Comparison of ENCODE assay signal across 8 cellular contexts in genomic region chr6:117481278-117481925, GRCh38. TPM values are rescaled to one million over a fixed set of nuclear protein-coding genes. Genes with fewer than 3 reads are reported as not detected.
DNase-seq lines count a peak whose midpoint lies in the region; ATAC-seq and TF ChIP-seq lines count a peak whose summit lies in the region.

No MANE protein-coding gene starts in this region.

- no peak overlapping the region for H3K4me2 ChIP-seq in OCI-LY7 (ENCODE audit: low read length)

- H3K36me3 ChIP-seq in left lung (no peaks in the 10 kb centered on the region), OCI-LY7 (ENCODE audit: insufficient read depth, low read length) (no peaks in the 10 kb centered on the region)

- H3K27ac Mint-ChIP-seq in activated T-cell treated with anti-CD3 and anti-CD28 coated beads, Interleukin-2, amount 50 U/mL, for 72 hours, result no peak overlapping the region
- no peak overlapping the region for H3K27ac Mint-ChIP-seq in stimulated activated naive CD8-positive, alpha-beta T cell treated with anti-CD3 and anti-CD28 coated beads, Interleukin-15, amount 100 ng/mL, for 72 hours

- H2AFZ ChIP-seq in OCI-LY7 (ENCODE audit: low read length), result no peak overlapping the region

- CTCF ChIA-PET in OCI-LY7 (lab: Charles Lee; ENCODE audit: unreplicated experiment), result no interaction called here

- H3K9me2 ChIP-seq in OCI-LY7 (ENCODE audit: insufficient read depth, low read length), result no peaks in the 10 kb centered on the region

- H4K20me1 ChIP-seq in OCI-LY7 (ENCODE audit: insufficient read depth, low read length), result no peaks in the 10 kb centered on the region

- TF ChIP-seq CTCF in left lung (IDR thresholded peaks at IDR 0.05), result no peak
- TF ChIP-seq CTCF in OCI-LY7 (conservative IDR thresholded peaks at IDR 0.05; ENCODE audit: low read length), result no peak

- no peaks in the 10 kb centered on the region for H3K9me3 Mint-ChIP-seq in activated T-cell treated with anti-CD3 and anti-CD28 coated beads, Interleukin-2, amount 50 U/mL, for 72 hours
- no peaks in the 10 kb centered on the region for H3K9me3 Mint-ChIP-seq in stimulated activated naive CD8-positive, alpha-beta T cell treated with anti-CD3 and anti-CD28 coated beads, Interleukin-15, amount 100 ng/mL, for 72 hours

- BruUV-seq in OCI-LY7 (replicated peaks; lab: Mats Ljungman, UMichigan), result no TSS peak

- POLR2A ChIA-PET in OCI-LY7 (lab: Charles Lee), result no interaction called here

- peaks cover 64% of the 10 kb centered on the region for H3K27me3 Mint-ChIP-seq in activated T-cell treated with anti-CD3 and anti-CD28 coated beads, Interleukin-2, amount 50 U/mL, for 72 hours (ENCODE audit: low read depth)
- peaks cover 58% of the 10 kb centered on the region for H3K27me3 Mint-ChIP-seq in stimulated activated naive CD8-positive, alpha-beta T cell treated with anti-CD3 and anti-CD28 coated beads, Interleukin-15, amount 100 ng/mL, for 72 hours

- H3K4me3 ChIP-seq in left lung, result peak overlapping the region in 1 of 2 donors; percentile 62
- H3K4me3 ChIP-seq in OCI-LY7 (ENCODE audit: low read depth, low read length, poor library complexity, severe bottlenecking), result no peak overlapping the region

- no peaks in the 10 kb centered on the region for H3K79me2 ChIP-seq in OCI-LY7 (ENCODE audit: insufficient read depth, low read depth, low read length)

- peak; percentile 27 for DNase-seq in DMS53 (lab: John Stamatoyannopoulos, UW)
- DNase-seq in DMS53 treated with DMSO at 0.1 percent for 48 hours (lab: John Stamatoyannopoulos, UW; ENCODE audit: unreplicated experiment), result no peak
- DNase-seq in activated T-cell treated with anti-CD3 and anti-CD28 coated beads, Interleukin-2, amount 50 U/mL, for 72 hours, result peak; percentile 11 to 32
- DNase-seq in left lung, result peak; percentile 42 to 72
- DNase-seq in stimulated activated naive CD8-positive, alpha-beta T cell treated with anti-CD3 and anti-CD28 coated beads, Interleukin-15, amount 100 ng/mL, for 72 hours, result peak in 1 of 2 donors; percentile 27
- DNase-seq in NAMALWA (ENCODE audit: low spot score), result no peak
- no peak for DNase-seq in OCI-LY7 (ENCODE audit: low spot score)
- no peak for DNase-seq in D341Med (ENCODE audit: low spot score)

- no peak for ATAC-seq in activated T-cell treated with anti-CD3 and anti-CD28 coated beads, Interleukin-2, amount 50 U/mL, for 72 hours (replicated peaks in 1 of 2)
- peak; percentile 5 for ATAC-seq in left lung
- no peak for ATAC-seq in stimulated activated naive CD8-positive, alpha-beta T cell treated with anti-CD3 and anti-CD28 coated beads, Interleukin-15, amount 100 ng/mL, for 72 hours

- H3K27ac ChIP-seq in left lung (no peak overlapping the region), OCI-LY7 (ENCODE audit: low read depth, low read length, poor library complexity, severe bottlenecking) (no peak overlapping the region)

- peaks cover 0 to 2% of the 10 kb centered on the region in 2 donors for H3K36me3 Mint-ChIP-seq in activated T-cell treated with anti-CD3 and anti-CD28 coated beads, Interleukin-2, amount 50 U/mL, for 72 hours (ENCODE audit: insufficient read depth in 2 of 2)

- peaks cover 0 to 42% of the 10 kb centered on the region in 2 donors for H3K4me1 ChIP-seq in left lung
- no peaks in the 10 kb centered on the region for H3K4me1 ChIP-seq in OCI-LY7 (ENCODE audit: insufficient read depth, low read length, poor library complexity, severe bottlenecking)

- intact Hi-C loops in left lung (cut with DNase I), result no loop called here
- intact Hi-C loops in OCI-LY7 (cut with micrococcal nuclease; ENCODE audit: unreplicated experiment), result no loop called here

- H3K9me3 ChIP-seq in left lung, result no peaks in the 10 kb centered on the region
- H3K9me3 ChIP-seq in OCI-LY7 (ENCODE audit: low read length), result no peaks in the 10 kb centered on the region

- peaks cover 0 to 47% of the 10 kb centered on the region in 2 donors for H3K27me3 ChIP-seq in left lung

- H3K4me1 Mint-ChIP-seq in activated T-cell treated with anti-CD3 and anti-CD28 coated beads, Interleukin-2, amount 50 U/mL, for 72 hours (ENCODE audit: low read depth), result peaks cover 22% of the 10 kb centered on the region
- peaks cover 18% of the 10 kb centered on the region for H3K4me1 Mint-ChIP-seq in stimulated activated naive CD8-positive, alpha-beta T cell treated with anti-CD3 and anti-CD28 coated beads, Interleukin-15, amount 100 ng/mL, for 72 hours

- H3K4me3 Mint-ChIP-seq in activated T-cell treated with anti-CD3 and anti-CD28 coated beads, Interleukin-2, amount 50 U/mL, for 72 hours, result peak overlapping the region; percentile 90 to 91
- H3K4me3 Mint-ChIP-seq in stimulated activated naive CD8-positive, alpha-beta T cell treated with anti-CD3 and anti-CD28 coated beads, Interleukin-15, amount 100 ng/mL, for 72 hours, result peak overlapping the region; percentile 84 to 85

RNA-seq across cellular contexts. Expression of gene DCBLD1, which starts 1.1 kb away (rescaled TPM):
- total RNA-seq in activated T-cell treated with anti-CD3 and anti-CD28 coated beads, Interleukin-2, amount 50 U/mL, for 72 hours, result 1 to 10 TPM; 2.9 to 3.4 TPM
- 10 to 100 TPM; 20.8 to 55.8 TPM for total RNA-seq in left lung
- not detected in 2 replicates for total RNA-seq in OCI-LY7 (2014; rRNA removed; shearing (Covaris generic))
- total RNA-seq in OCI-LY7 (2022), result 0.08 and 0.39 TPM in 2 replicates

RNA-seq across cellular contexts. Expression of gene ROS1, which starts 55.7 kb away (rescaled TPM):
- not detected for total RNA-seq in activated T-cell treated with anti-CD3 and anti-CD28 coated beads, Interleukin-2, amount 50 U/mL, for 72 hours
- total RNA-seq in left lung (100 to 1,000 TPM in 1 of 2 donors, 10 to 100 TPM in 1; 80.2 to 305 TPM), OCI-LY7 (2022) (not detected in 2 replicates)
- not detected in 2 replicates for total RNA-seq in OCI-LY7 (2014; rRNA removed; shearing (Covaris generic))

Comparison
In these comparisons a context has a peak if more than half of its experiments do, and no peak if none do; other contexts are left out.
1. DNase-seq: peak in DMS53 (single experiment), activated T-cell treated with anti-CD3 and anti-CD28 coated beads, Interleukin-2, amount 50 U/mL, for 72 hours (2 of 2) and left lung (2 of 2); none in DMS53 treated with DMSO at 0.1 percent for 48 hours (single experiment), NAMALWA (single experiment), OCI-LY7 (single experiment) and D341Med (single experiment).
2. RNA of gene DCBLD1, which starts 1.1 kb away (total RNA-seq): 20.8 to 55.8 TPM in left lung; 2.9 to 3.4 TPM in activated T-cell treated with anti-CD3 and anti-CD28 coated beads, Interleukin-2, amount 50 U/mL, for 72 hours and 0.08 to 0.39 TPM in OCI-LY7; every median in the first group is over 4 times any median in the second.
3. RNA of gene ROS1, which starts 55.7 kb away (total RNA-seq): 80.2 to 305 TPM in left lung; not detected in activated T-cell treated with anti-CD3 and anti-CD28 coated beads, Interleukin-2, amount 50 U/mL, for 72 hours and not detected in OCI-LY7; every median in the first group is over 10 times any median in the second.